ENCODE assay signal across 8 cellular contexts in the genomic region with DNA sequence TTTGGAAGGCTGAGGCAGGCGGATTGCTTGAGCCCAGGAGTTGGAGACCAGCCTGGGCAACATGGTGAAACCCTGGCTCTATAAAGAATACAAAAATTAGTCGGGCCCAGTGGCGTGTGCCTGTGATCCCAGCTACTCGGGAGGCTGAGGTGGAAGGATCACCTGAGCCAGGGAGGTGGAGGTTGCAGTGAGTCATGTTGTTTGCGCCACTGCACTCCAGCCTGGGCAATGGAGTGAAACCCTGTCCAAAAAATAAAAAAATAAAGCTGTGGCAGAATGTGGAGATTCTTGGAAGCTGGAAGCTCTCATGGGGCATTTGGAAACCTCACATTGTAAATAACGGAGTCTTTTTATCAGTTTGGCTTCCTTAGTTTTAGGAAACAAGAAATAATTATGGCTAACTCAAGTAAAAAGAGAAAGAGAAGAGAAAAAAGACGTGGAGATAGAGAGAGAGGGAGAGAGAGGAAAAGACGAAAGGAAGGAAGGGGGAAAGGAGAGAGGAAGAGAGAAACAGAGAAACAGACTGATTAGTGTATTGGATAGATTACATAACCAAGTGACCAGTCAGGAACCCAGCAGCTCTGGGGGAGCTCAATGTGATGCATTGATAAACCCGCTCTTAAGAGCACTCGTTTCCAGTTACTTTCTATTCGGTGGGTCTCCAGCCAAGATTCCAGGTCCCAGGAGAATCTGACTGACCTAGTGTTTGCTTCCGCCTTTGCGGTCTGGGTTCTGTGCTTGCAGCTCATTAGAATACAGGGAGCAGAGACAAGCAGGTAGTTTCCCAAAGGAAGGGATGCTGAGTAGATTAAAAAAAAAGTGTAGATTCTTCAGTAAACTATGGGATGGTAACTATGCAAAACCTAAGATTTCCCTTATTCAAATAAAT. TPM values are rescaled to one million over a fixed set of nuclear protein-coding genes. Genes with fewer than 3 reads are reported as not detected.
A peak's percentile ranks its signal among the peaks of the same experiment; 100 is the strongest.
DNase-seq lines count a peak whose midpoint lies in the region; ATAC-seq, FAIRE-seq and TF ChIP-seq lines count a peak whose summit lies in the region.

No MANE protein-coding gene starts in this region.

- H3K36me3 Mint-ChIP-seq in Calu3 (ENCODE audit: insufficient read depth, unreplicated experiment) (peaks cover 35% of the 10 kb centered on the region), memory B cell (peaks cover 4% of the 10 kb centered on the region)

- H3K27me3 ChIP-seq in SJCRH30 (no peaks in the 10 kb centered on the region), tibial nerve (no peaks in the 10 kb centered on the region)
- H3K27me3 ChIP-seq in effector memory CD4-positive, alpha-beta T cell (replicated peaks; ENCODE audit: control insufficient read depth, insufficient read depth, low read length, poor library complexity, severe bottlenecking): no peaks in the 10 kb centered on the region

- H3K36me3 ChIP-seq in SJCRH30: no peaks in the 10 kb centered on the region
- no peaks in the 10 kb centered on the region for H3K36me3 ChIP-seq in effector memory CD4-positive, alpha-beta T cell (ENCODE audit: control insufficient read depth, insufficient read depth, low read length)
- H3K36me3 ChIP-seq in tibial nerve: no peaks in the 10 kb centered on the region

- H3K4me3 Mint-ChIP-seq in Calu3 (ENCODE audit: low read depth, unreplicated experiment) (peak overlapping the region; percentile 84), memory B cell (peak overlapping the region; percentile 90)

- TF ChIP-seq CTCF in Calu3 (IDR thresholded peaks at IDR 0.05; ENCODE audit: unreplicated experiment): no peak
- no peak for TF ChIP-seq CTCF in tibial nerve (IDR thresholded peaks at IDR 0.05)

- ATAC-seq in memory B cell (ENCODE audit: low read depth) (no peak), GM19467 (IDR thresholded peaks at IDR 0.05; ENCODE audit: unreplicated experiment) (no peak), GM19035 (IDR thresholded peaks at IDR 0.05; ENCODE audit: unreplicated experiment) (no peak)

- 36 to 40% methylated on average over 13 of the region's 13 CpGs for WGBS in tibial nerve, 2 donors

- H3K27me3 Mint-ChIP-seq in Calu3 (ENCODE audit: unreplicated experiment): no peaks in the 10 kb centered on the region
- H3K27me3 Mint-ChIP-seq in memory B cell: no peaks in the 10 kb centered on the region

- H3K27ac ChIP-seq in SJCRH30 (no peak overlapping the region), tibial nerve (peak overlapping the region; percentile 72 to 98 (median 92))
- H3K27ac ChIP-seq in effector memory CD4-positive, alpha-beta T cell (ENCODE audit: insufficient read depth, low read length, poor library complexity, severe bottlenecking): no peak overlapping the region

- H3K4me3 ChIP-seq in SJCRH30 (peak overlapping the region; percentile 78), tibial nerve (peak overlapping the region; percentile 77 to 98 (median 88))
- H3K4me3 ChIP-seq in effector memory CD4-positive, alpha-beta T cell (ENCODE audit: insufficient read depth, low read depth, low read length, poor library complexity, severe bottlenecking): peak overlapping the region; percentile 69

- H3K27ac Mint-ChIP-seq in Calu3 (ENCODE audit: unreplicated experiment) (peak overlapping the region; percentile 78), memory B cell (no peak overlapping the region)

- BruUV-seq in Calu3 (replicated peaks; lab: Mats Ljungman, UMichigan): no TSS peak

- H3K4me1 ChIP-seq in SJCRH30: no peaks in the 10 kb centered on the region
- H3K4me1 ChIP-seq in effector memory CD4-positive, alpha-beta T cell (ENCODE audit: control insufficient read depth, insufficient read depth, low read length, poor library complexity, severe bottlenecking): peaks cover 8% of the 10 kb centered on the region
- H3K4me1 ChIP-seq in tibial nerve: peaks cover 0 to 35% (median 4%) of the 10 kb centered on the region in 4 donors

- DNase-seq in Calu3 (peak; percentile 63), HTR-8/SVneo (ENCODE audit: insufficient read length, low spot score) (peak; percentile 53), SJCRH30 (peak; percentile 67 to 82), memory B cell (ENCODE audit: low spot score in 2 of 2) (no peak), tibial nerve (ENCODE audit: low spot score in 2 of 2) (peak; percentile 25 to 62)
- DNase-seq in effector memory CD4-positive, alpha-beta T cell: no peak

- H3K4me1 Mint-ChIP-seq in Calu3 (ENCODE audit: low read depth, unreplicated experiment) (peaks cover 25% of the 10 kb centered on the region), memory B cell (peaks cover 16% of the 10 kb centered on the region)

- CTCF ChIA-PET in Calu3 (lab: Charles Lee): interaction anchor here (0.6 to 2.4 kb wide), 6 partner anchors 9 to 387 kb away, joined by 3 to 21 read pairs (median 4); partner anchors contain the start of gene DPY30

- H3K9me3 ChIP-seq in SJCRH30 (replicated peaks) (no peaks in the 10 kb centered on the region), tibial nerve (no peaks in the 10 kb centered on the region)
- H3K9me3 ChIP-seq in effector memory CD4-positive, alpha-beta T cell (ENCODE audit: control insufficient read depth, low read length): no peaks in the 10 kb centered on the region

- H3K9me3 Mint-ChIP-seq in Calu3 (ENCODE audit: low read depth, unreplicated experiment) (no peaks in the 10 kb centered on the region), memory B cell (no peaks in the 10 kb centered on the region)

- no peak for TF ChIP-seq EP300 in tibial nerve (IDR thresholded peaks at IDR 0.05)

- FAIRE-seq in HTR-8/SVneo (lab: Jason Lieb, UNC): no peak

- intact Hi-C loops in Calu3 (cut with micrococcal nuclease; ENCODE audit: unreplicated experiment): loop anchor here (2.0 to 5.0 kb wide), 3 partner anchors 19 to 73 kb away; no protein-coding TSS in a partner anchor

- TF ChIP-seq POLR2A in tibial nerve (IDR thresholded peaks at IDR 0.05): no peak

RNA-seq across cellular contexts. Expression of gene SPAST, which starts 1.1 kb away (rescaled TPM):
- total RNA-seq in Calu3 (2022): 18.5 and 18.8 TPM in 2 replicates
- total RNA-seq in SJCRH30 (2014; rRNA removed; shearing (Covaris generic)): 38.4 and 41.0 TPM in 2 replicates
- 10 to 100 TPM; 18.6 to 32.3 (median 25.2) TPM for total RNA-seq in tibial nerve

RNA-seq across cellular contexts. Expression of gene DPY30, which starts 22.6 kb away (rescaled TPM):
- 106 and 117 TPM in 2 replicates for total RNA-seq in Calu3 (2022)
- total RNA-seq in SJCRH30 (2014; rRNA removed; shearing (Covaris generic)): 131 and 148 TPM in 2 replicates
- 10 to 100 TPM; 31.6 to 59.2 (median 50.6) TPM for total RNA-seq in tibial nerve

RNA-seq across cellular contexts. Expression of gene MEMO1, which starts 51.4 kb away (rescaled TPM):
- 48.3 and 53.9 TPM in 2 replicates for total RNA-seq in Calu3 (2022)
- total RNA-seq in SJCRH30 (2014; rRNA removed; shearing (Covaris generic)): 70.3 and 78.1 TPM in 2 replicates
- 10 to 100 TPM; 12.2 to 42.9 (median 17.5) TPM for total RNA-seq in tibial nerve

Comparison
In these comparisons a context has a peak if more than half of its experiments do, and no peak if none do; other contexts are left out.
1. DNase-seq: peak in Calu3 (single experiment), HTR-8/SVneo (single experiment), SJCRH30 (2 of 2) and tibial nerve (2 of 2); none in effector memory CD4-positive, alpha-beta T cell (0 of 3) and memory B cell (0 of 2).
2. H3K27ac ChIP-seq: peak in tibial nerve (4 of 4); none in SJCRH30 (single experiment) and effector memory CD4-positive, alpha-beta T cell (single experiment).
3. Peak in every context shown above with its lines, with median percentiles within 50 percentile points of each other: H3K4me3 ChIP-seq.